In the genomic region with DNA sequence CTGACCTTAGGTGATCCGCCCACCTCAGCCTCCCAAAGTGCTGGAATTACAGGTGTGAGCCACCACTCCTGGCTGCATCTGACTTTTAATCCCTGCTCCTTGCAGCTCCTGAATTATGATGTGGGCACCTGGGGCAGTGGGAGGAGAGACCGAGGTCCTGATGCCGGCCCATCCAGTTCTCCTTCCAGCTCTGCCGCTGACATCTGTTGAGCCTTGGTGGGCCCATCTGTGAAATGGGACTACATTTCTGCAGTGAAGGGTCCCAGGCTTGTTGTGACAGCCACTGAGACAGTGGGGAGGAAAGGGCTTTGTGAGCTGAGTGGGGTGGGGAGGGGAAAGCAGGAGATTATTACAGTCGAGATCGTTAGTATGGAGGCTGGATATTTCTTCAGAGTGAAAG, we compare ENCODE assay signal across 1 cellular context.
TF ChIP-seq lines count a peak whose summit lies in the region.

No MANE protein-coding gene starts in this region.

TF ChIP-seq in GM23338, 12 proteins besides CTCF, POLR2A, EP300 and RAD21:
- TF ChIP-seq POLR2AphosphoS5 (IDR thresholded peaks at IDR 0.05; ENCODE audit: low read depth) (no peak), ZNF331 (CRISPR knock-in tag; IDR thresholded peaks at IDR 0.05; ENCODE audit: low read depth) (no peak), EZH2phosphoT487 (IDR thresholded peaks at IDR 0.05; ENCODE audit: unreplicated experiment) (no peak), ZNF114 (CRISPR knock-in tag; IDR thresholded peaks at IDR 0.05) (no peak), NANOG (IDR thresholded peaks at IDR 0.05; ENCODE audit: borderline replicate concordance) (no peak), CREB1 (CRISPR knock-in tag; IDR thresholded peaks at IDR 0.05; ENCODE audit: low read depth) (no peak), EZH2 (IDR thresholded peaks at IDR 0.05; ENCODE audit: low read depth, unreplicated experiment) (no peak), STAT1 (IDR thresholded peaks at IDR 0.05; ENCODE audit: unreplicated experiment) (no peak), JUNB (IDR thresholded peaks at IDR 0.05; ENCODE audit: unreplicated experiment) (no peak)
- TF ChIP-seq, protein P1, sequence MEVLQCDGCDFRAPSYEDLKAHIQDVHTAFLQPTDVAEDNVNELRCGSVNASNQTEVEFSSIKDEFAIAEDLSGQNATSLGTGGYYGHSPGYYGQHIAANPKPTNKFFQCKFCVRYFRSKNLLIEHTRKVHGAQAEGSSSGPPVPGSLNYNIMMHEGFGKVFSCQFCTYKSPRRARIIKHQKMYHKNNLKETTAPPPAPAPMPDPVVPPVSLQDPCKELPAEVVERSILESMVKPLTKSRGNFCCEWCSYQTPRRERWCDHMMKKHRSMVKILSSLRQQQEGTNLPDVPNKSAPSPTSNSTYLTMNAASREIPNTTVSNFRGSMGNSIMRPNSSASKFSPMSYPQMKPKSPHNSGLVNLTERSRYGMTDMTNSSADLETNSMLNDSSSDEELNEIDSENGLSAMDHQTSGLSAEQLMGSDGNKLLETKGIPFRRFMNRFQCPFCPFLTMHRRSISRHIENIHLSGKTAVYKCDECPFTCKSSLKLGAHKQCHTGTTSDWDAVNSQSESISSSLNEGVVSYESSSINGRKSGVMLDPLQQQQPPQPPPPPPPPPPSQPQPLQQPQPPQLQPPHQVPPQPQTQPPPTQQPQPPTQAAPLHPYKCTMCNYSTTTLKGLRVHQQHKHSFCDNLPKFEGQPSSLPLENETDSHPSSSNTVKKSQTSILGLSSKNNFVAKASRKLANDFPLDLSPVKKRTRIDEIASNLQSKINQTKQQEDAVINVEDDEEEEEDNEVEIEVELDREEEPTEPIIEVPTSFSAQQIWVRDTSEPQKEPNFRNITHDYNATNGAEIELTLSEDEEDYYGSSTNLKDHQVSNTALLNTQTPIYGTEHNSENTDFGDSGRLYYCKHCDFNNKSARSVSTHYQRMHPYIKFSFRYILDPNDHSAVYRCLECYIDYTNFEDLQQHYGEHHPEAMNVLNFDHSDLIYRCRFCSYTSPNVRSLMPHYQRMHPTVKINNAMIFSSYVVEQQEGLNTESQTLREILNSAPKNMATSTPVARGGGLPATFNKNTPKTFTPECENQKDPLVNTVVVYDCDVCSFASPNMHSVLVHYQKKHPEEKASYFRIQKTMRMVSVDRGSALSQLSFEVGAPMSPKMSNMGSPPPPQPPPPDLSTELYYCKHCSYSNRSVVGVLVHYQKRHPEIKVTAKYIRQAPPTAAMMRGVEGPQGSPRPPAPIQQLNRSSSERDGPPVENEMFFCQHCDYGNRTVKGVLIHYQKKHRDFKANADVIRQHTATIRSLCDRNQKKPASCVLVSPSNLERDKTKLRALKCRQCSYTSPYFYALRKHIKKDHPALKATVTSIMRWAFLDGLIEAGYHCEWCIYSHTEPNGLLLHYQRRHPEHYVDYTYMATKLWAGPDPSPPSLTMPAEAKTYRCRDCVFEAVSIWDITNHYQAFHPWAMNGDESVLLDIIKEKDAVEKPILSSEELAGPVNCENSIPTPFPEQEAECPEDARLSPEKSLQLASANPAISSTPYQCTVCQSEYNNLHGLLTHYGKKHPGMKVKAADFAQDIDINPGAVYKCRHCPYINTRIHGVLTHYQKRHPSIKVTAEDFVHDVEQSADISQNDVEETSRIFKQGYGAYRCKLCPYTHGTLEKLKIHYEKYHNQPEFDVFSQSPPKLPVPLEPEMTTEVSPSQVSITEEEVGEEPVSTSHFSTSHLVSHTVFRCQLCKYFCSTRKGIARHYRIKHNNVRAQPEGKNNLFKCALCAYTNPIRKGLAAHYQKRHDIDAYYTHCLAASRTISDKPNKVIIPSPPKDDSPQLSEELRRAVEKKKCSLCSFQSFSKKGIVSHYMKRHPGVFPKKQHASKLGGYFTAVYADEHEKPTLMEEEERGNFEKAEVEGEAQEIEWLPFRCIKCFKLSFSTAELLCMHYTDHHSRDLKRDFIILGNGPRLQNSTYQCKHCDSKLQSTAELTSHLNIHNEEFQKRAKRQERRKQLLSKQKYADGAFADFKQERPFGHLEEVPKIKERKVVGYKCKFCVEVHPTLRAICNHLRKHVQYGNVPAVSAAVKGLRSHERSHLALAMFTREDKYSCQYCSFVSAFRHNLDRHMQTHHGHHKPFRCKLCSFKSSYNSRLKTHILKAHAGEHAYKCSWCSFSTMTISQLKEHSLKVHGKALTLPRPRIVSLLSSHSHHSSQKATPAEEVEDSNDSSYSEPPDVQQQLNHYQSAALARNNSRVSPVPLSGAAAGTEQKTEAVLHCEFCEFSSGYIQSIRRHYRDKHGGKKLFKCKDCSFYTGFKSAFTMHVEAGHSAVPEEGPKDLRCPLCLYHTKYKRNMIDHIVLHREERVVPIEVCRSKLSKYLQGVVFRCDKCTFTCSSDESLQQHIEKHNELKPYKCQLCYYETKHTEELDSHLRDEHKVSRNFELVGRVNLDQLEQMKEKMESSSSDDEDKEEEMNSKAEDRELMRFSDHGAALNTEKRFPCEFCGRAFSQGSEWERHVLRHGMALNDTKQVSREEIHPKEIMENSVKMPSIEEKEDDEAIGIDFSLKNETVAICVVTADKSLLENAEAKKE (CRISPR knock-in tag; IDR thresholded peaks at IDR 0.05) = no peak
- TF ChIP-seq, protein P2, sequence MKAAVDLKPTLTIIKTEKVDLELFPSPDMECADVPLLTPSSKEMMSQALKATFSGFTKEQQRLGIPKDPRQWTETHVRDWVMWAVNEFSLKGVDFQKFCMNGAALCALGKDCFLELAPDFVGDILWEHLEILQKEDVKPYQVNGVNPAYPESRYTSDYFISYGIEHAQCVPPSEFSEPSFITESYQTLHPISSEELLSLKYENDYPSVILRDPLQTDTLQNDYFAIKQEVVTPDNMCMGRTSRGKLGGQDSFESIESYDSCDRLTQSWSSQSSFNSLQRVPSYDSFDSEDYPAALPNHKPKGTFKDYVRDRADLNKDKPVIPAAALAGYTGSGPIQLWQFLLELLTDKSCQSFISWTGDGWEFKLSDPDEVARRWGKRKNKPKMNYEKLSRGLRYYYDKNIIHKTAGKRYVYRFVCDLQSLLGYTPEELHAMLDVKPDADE (IDR thresholded peaks at IDR 0.05) = no peak
